Comparison of ENCODE assay signal across 25 cellular contexts in genomic region chr10:178723-179122, GRCh38.
"Had no signal": no experiment of that assay in that cellular context is flagged by ENCODE, and none has a peak within 500 bp of the region (broad histone marks: within the 10 kb centered on the region; RNA-seq: fewer than 3 reads in every experiment).

No MANE protein-coding gene starts in this region.

- H3K27ac Mint-ChIP-seq: activated B cell treated with CpG ODN at 0.5 μM for 24 hours; activated naive CD4-positive, alpha-beta T cell treated with anti-CD3 and anti-CD28 coated beads, Interleukin-2, amount 50 U/mL, for 24 hours; activated naive CD8-positive, alpha-beta T cell treated with anti-CD3 and anti-CD28 coated beads, Interleukin-2, amount 50 U/mL, for 24 hours; stimulated activated naive B cell treated with anti-CD40 and anti-IgM and Interleukin-4, amounts not matched to agents 10 μg/mL and 1 μg/mL and 100 μg/mL, for 72 hours; T-helper 2 cell treated with Interferon-gamma antibody and Interleukin-4, amounts not matched to agents 5 μg/mL and 100 μg/mL, for 36 hours had no signal

- H3K9me3 Mint-ChIP-seq: activated B cell treated with CpG ODN at 0.5 μM for 24 hours; activated naive CD4-positive, alpha-beta T cell treated with anti-CD3 and anti-CD28 coated beads, Interleukin-2, amount 50 U/mL, for 24 hours; activated naive CD8-positive, alpha-beta T cell treated with anti-CD3 and anti-CD28 coated beads, Interleukin-2, amount 50 U/mL, for 24 hours had no signal

- H3K27me3 ChIP-seq: brain microvascular endothelial cell, esophagus squamous epithelium, pancreas, sigmoid colon, stomach, thyroid gland, upper lobe of left lung, vagina had no signal

- H3K36me3 ChIP-seq: brain microvascular endothelial cell, pancreas, thyroid gland had no signal

- H3K9me3 ChIP-seq: pancreas, psoas muscle, sigmoid colon, thyroid gland had no signal

- DNase-seq: activated B cell treated with CpG ODN at 0.5 μM for 24 hours; activated CD8-positive, alpha-beta memory T cell treated with anti-CD3 and anti-CD28 coated beads for 24 hours; activated naive CD8-positive, alpha-beta T cell treated with anti-CD3 and anti-CD28 coated beads, Interleukin-2, amount 50 U/mL, for 24 hours; brain microvascular endothelial cell; effector CD4-positive, alpha-beta T cell; esophagus squamous epithelium; islet precursor cell; left ventricle myocardium inferior; naive B cell; pancreas; psoas muscle; sigmoid colon; stimulated activated CD4-positive, alpha-beta T cell treated with anti-CD3 and anti-CD28 coated beads, Interleukin-1b, Interleukin-23, amount 100 ng/mL, for 48 hours; stimulated activated CD4-positive, alpha-beta T cell treated with anti-CD3 and anti-CD28 coated beads, Interleukin-4, amount 100 ng/mL, for 4 hours; stimulated activated CD8-positive, alpha-beta memory T cell treated with anti-CD3 and anti-CD28 coated beads, Interleukin-4, amount 100 ng/mL, for 48 hours; stimulated activated naive B cell treated with anti-CD40 and anti-IgM and Interleukin-4, amounts not matched to agents 10 μg/mL and 1 μg/mL and 100 μg/mL, for 72 hours; stomach; thyroid gland; upper lobe of left lung had no signal

- H3K4me1 ChIP-seq: pancreas, psoas muscle had no signal

- FAIRE-seq: colon had no signal

- ATAC-seq: activated naive CD8-positive, alpha-beta T cell treated with anti-CD3 and anti-CD28 coated beads, Interleukin-2, amount 50 U/mL, for 24 hours; stimulated activated naive B cell treated with anti-CD40 and anti-IgM and Interleukin-4, amounts not matched to agents 10 μg/mL and 1 μg/mL and 100 μg/mL, for 72 hours had no signal

- H3K4me3 Mint-ChIP-seq: activated B cell treated with CpG ODN at 0.5 μM for 24 hours; activated naive CD4-positive, alpha-beta T cell treated with anti-CD3 and anti-CD28 coated beads, Interleukin-2, amount 50 U/mL, for 24 hours; activated naive CD8-positive, alpha-beta T cell treated with anti-CD3 and anti-CD28 coated beads, Interleukin-2, amount 50 U/mL, for 24 hours; naive B cell; stimulated activated naive B cell treated with anti-CD40 and anti-IgM and Interleukin-4, amounts not matched to agents 10 μg/mL and 1 μg/mL and 100 μg/mL, for 72 hours; T-helper 2 cell treated with Interferon-gamma antibody and Interleukin-4, amounts not matched to agents 5 μg/mL and 100 μg/mL, for 36 hours had no signal

- H3K27me3 Mint-ChIP-seq: activated B cell treated with CpG ODN at 0.5 μM for 24 hours; activated naive CD4-positive, alpha-beta T cell treated with anti-CD3 and anti-CD28 coated beads, Interleukin-2, amount 50 U/mL, for 24 hours; activated naive CD8-positive, alpha-beta T cell treated with anti-CD3 and anti-CD28 coated beads, Interleukin-2, amount 50 U/mL, for 24 hours; naive B cell; stimulated activated naive B cell treated with anti-CD40 and anti-IgM and Interleukin-4, amounts not matched to agents 10 μg/mL and 1 μg/mL and 100 μg/mL, for 72 hours had no signal

- H3K4me3 ChIP-seq: esophagus squamous epithelium, left ventricle myocardium inferior, lung, pancreas, psoas muscle, sigmoid colon, smooth muscle cell, stomach, thyroid gland, upper lobe of left lung, vagina had no signal
